ENCODE assay signal across 37 cellular contexts in the genomic region with DNA sequence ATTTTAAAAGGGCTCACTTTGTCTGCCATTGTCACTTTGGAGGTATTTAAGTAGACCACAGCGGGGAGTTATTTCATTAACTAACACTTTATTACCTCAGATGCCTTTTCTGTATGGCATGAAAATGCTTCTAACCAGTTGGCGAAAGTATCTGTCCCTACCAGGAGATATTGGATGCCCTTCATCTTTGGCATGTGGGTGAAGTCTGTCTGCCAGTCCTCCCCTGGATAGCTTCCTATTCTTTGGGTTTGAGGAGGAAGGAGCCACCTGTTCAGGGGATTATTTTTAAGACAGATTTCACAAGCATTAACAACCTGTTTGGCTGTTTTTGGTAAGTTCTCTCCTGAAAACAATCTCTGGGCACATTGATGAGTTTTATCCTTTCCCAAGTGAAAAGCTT. TPM values are rescaled to one million over a fixed set of nuclear protein-coding genes. Genes with fewer than 3 reads are reported as not detected.
"Had no signal": no experiment of that assay in that cellular context is flagged by ENCODE, and none has a peak within 500 bp of the region (broad histone marks: within the 10 kb centered on the region; RNA-seq: fewer than 3 reads in every experiment).

No MANE protein-coding gene starts in this region.

- DNase-seq: Karpas-422, Kasumi-1, KG1, MG63, MM.1S, MV-4-11, NCI-H1048, NCI-H1092, NCI-H1092 treated with DMSO at 0.1 percent for 48 hours, NCI-H1105, NCI-H1417, NCI-H1417 treated with DMSO at 0.1 percent for 48 hours, NCI-H1436, NCI-H1436 treated with DMSO at 0.1 percent for 48 hours, NCI-H146, NCI-H1694, NCI-H1694 treated with DMSO at 0.1 percent for 48 hours, NCI-H187, NCI-H187 treated with DMSO at 0.1 percent for 48 hours, NCI-H1930, NCI-H2029, NCI-H2029 treated with DMSO at 0.1 percent for 48 hours, NCI-H2081, NCI-H2081 treated with DMSO at 0.1 percent for 48 hours, NCI-H2107, NCI-H2171, NCI-H2171 treated with DMSO at 0.1 percent for 48 hours, NCI-H2227 treated with DMSO at 0.1 percent for 48 hours, NCI-H226, NCI-H345, NCI-H446, NCI-H446 treated with DMSO at 0.1 percent for 48 hours, NCI-H510A had no signal

RNA-seq across cellular contexts. Expression of gene MS4A6E, which starts 17.1 kb away (rescaled TPM):
- total RNA-seq: LHCN-M2, MCF 10A, NCI-H460 had no signal

RNA-seq across cellular contexts. Expression of gene MS4A7, which starts 34.2 kb away (rescaled TPM):
- total RNA-seq: LHCN-M2, M059J, MCF 10A, NCI-H460 had no signal

RNA-seq across cellular contexts. Expression of gene MS4A14, which starts 52.1 kb away (rescaled TPM):
- total RNA-seq: M059J, MCF 10A, NCI-H460 had no signal
